In genomic region chr4:151415978-151416377, GRCh38 we compare ENCODE assay signal across 15 cellular contexts. TPM values are rescaled to one million over a fixed set of nuclear protein-coding genes. Genes with fewer than 3 reads are reported as not detected.
DNase-seq lines count a peak whose midpoint lies in the region; ATAC-seq, FAIRE-seq and TF ChIP-seq lines count a peak whose summit lies in the region.
"Had no signal": no experiment of that assay in that cellular context is flagged by ENCODE, and none has a peak within 500 bp of the region (broad histone marks: within the 10 kb centered on the region; RNA-seq: fewer than 3 reads in every experiment).

No MANE protein-coding gene starts in this region.

- intact Hi-C loops in esophagus muscularis mucosa (cut with DNase I): no loop called here

- TF ChIP-seq CTCF in AG04449 (IDR thresholded peaks at IDR 0.05; ENCODE audit: insufficient read depth, low read length, missing control alignments) (no peak), keratinocyte (optimal IDR thresholded peaks at IDR 0.05 in 1 of 3, IDR thresholded peaks at IDR 0.05 in 1 of 3, conservative IDR thresholded peaks at IDR 0.05 in 1 of 3; ENCODE audit: extremely low read depth in 1 of 3, insufficient read depth in 2 of 3, low read length in 3 of 3) (no peak), esophagus muscularis mucosa (IDR thresholded peaks at IDR 0.05) (no peak)

- H3K9me1 ChIP-seq in keratinocyte (ENCODE audit: control insufficient read depth, extremely low read depth, insufficient read depth, low read length): no peaks in the 10 kb centered on the region

- H3K4me1 ChIP-seq in keratinocyte (ENCODE audit: control insufficient read depth, extremely low read depth, insufficient read depth, low read length): peaks cover 62% of the 10 kb centered on the region
- peaks cover 0 to 3% (median 0%) of the 10 kb centered on the region in 4 donors for H3K4me1 ChIP-seq in esophagus muscularis mucosa

- no peak for FAIRE-seq in keratinocyte (lab: Jason Lieb, UNC)

- dilution Hi-C loops in keratinocyte (cut with MboI; ENCODE audit: extremely low pct_ligation_motif_present, low sequenced_read_pairs): no loop called here

- no peaks in the 10 kb centered on the region for H3K36me3 ChIP-seq in keratinocyte (ENCODE audit: control insufficient read depth in 2 of 2, extremely low read depth in 1 of 2, insufficient read depth in 2 of 2, low read length in 2 of 2)
- H3K36me3 ChIP-seq in esophagus muscularis mucosa: no peaks in the 10 kb centered on the region
- H3K36me3 ChIP-seq: ovary had no signal

- H3K9ac ChIP-seq in keratinocyte (ENCODE audit: control insufficient read depth, extremely low read depth, insufficient read depth, low read length): no peak overlapping the region

- peak overlapping the region; percentile 93 for H3K4me2 ChIP-seq in keratinocyte (ENCODE audit: control insufficient read depth, extremely low read depth, insufficient read depth, low read depth, low read length)

- no peak for ATAC-seq in GM18498 (IDR thresholded peaks at IDR 0.05; ENCODE audit: unreplicated experiment)
- no peak for ATAC-seq in GM21528 (IDR thresholded peaks at IDR 0.05; ENCODE audit: low FRiP score, unreplicated experiment)

- H3K9me3 ChIP-seq in keratinocyte (ENCODE audit: control insufficient read depth, low read depth, low read length): no peaks in the 10 kb centered on the region
- no peaks in the 10 kb centered on the region for H3K9me3 ChIP-seq in esophagus muscularis mucosa
- H3K9me3 ChIP-seq: ovary had no signal

- peaks cover 46% of the 10 kb centered on the region for H3K79me2 ChIP-seq in keratinocyte (ENCODE audit: control insufficient read depth, insufficient read depth, low read length)

- CTCF ChIA-PET in AG04449 (lab: Yijun Ruan, JAX): no interaction called here

- H3K27ac ChIP-seq in keratinocyte (ENCODE audit: control insufficient read depth, insufficient read depth, low read length) (peak overlapping the region; percentile 92), esophagus muscularis mucosa (replicated peaks in 1 of 4) (no peak overlapping the region)
- H3K27ac ChIP-seq: ovary had no signal

- no peak overlapping the region for H2AFZ ChIP-seq in keratinocyte (ENCODE audit: control insufficient read depth, low read length)

- TF ChIP-seq EP300 in esophagus muscularis mucosa (IDR thresholded peaks at IDR 0.05): no peak

- H4K20me1 ChIP-seq in keratinocyte (ENCODE audit: control insufficient read depth, extremely low read depth, insufficient read depth, low read length): no peaks in the 10 kb centered on the region

- TF ChIP-seq POLR2A in esophagus muscularis mucosa (IDR thresholded peaks at IDR 0.05; ENCODE audit: low read depth): no peak

- DNase-seq in AG04449 (ENCODE audit: low read depth, low spot score): peak; percentile 38
- DNase-seq in HT1080 (ENCODE audit: low read depth): peak; percentile 83
- peak; percentile 81 for DNase-seq in astrocyte of the hippocampus (ENCODE audit: low read depth, low spot score)
- DNase-seq in keratinocyte (ENCODE audit: low read depth, low spot score): no peak
- DNase-seq in activated gamma-delta T cell treated with Interleukin-2 at 50 U/mL for 16 hours: no peak
- no peak for DNase-seq in esophagus muscularis mucosa (ENCODE audit: extremely low spot score)
- DNase-seq: activated CD4-positive, alpha-beta T cell treated with anti-CD3 and anti-CD28 coated beads for 4 hours; activated T-cell treated with anti-CD3 and anti-CD28 coated beads, Interleukin-2, amount 50 U/mL, for 48 hours; DMS53; ovary; stimulated activated CD8-positive, alpha-beta memory T cell treated with anti-CD3 and anti-CD28 coated beads, Interleukin-4, amount 100 ng/mL, for 48 hours; T-helper 1 cell had no signal

- POLR2A ChIA-PET in AG04449 (lab: Yijun Ruan, JAX): interaction anchor here (0.7 kb wide), 1 partner anchor 538 kb away, joined by 3 read pairs; no protein-coding TSS in a partner anchor

- H3K4me3 ChIP-seq in AG04449 (ENCODE audit: low read depth, low read length) (no peak overlapping the region), keratinocyte (ENCODE audit: control insufficient read depth in 2 of 3, extremely low read depth in 1 of 3, insufficient read depth in 2 of 3, low read depth in 1 of 3, low read length in 3 of 3) (peak overlapping the region in 1 of 3 experiments; percentile 36), esophagus muscularis mucosa (no peak overlapping the region)
- H3K4me3 ChIP-seq: ovary had no signal

- H3K27me3 ChIP-seq in keratinocyte (ENCODE audit: control insufficient read depth, extremely low read depth, insufficient read depth, low read length) (no peaks in the 10 kb centered on the region), esophagus muscularis mucosa (no peaks in the 10 kb centered on the region)
- H3K27me3 ChIP-seq: ovary had no signal

RNA-seq across cellular contexts. Expression of gene FHIP1A, which starts 7.0 kb away (rescaled TPM):
- 8.5 and 11.7 TPM in 2 replicates for total RNA-seq in HT1080 (2014; rRNA removed; shearing (Covaris generic))
- 1.5 and 1.8 TPM in 2 replicates for polyA plus RNA-seq in HT1080 (2015; cell fraction: cytosol; rRNA removed)
- polyA plus RNA-seq in HT1080 (2015; cell fraction: nucleus; rRNA removed): 3.0 and 4.2 TPM in 2 replicates
- 13.4 to 16.0 TPM (median 15.1 TPM) in 3 replicates for polyA plus RNA-seq in keratinocyte
- 16.3 TPM for polyA plus RNA-seq in keratinocyte (2011; ENCODE audit: low read depth)
- polyA plus RNA-seq in keratinocyte (2011; cell fraction: cytosol; rRNA removed): 10.0 and 13.7 TPM in 2 replicates
- polyA plus RNA-seq in keratinocyte (2011; cell fraction: nucleus; rRNA removed): 36.3 and 37.3 TPM in 2 replicates
- polyA plus RNA-seq in keratinocyte (2012; ENCODE audit: low replicate concordance): 8.6 and 16.9 TPM in 2 replicates
- 33.7 to 58.6 TPM (median 53.1 TPM) in 3 replicates for polyA minus RNA-seq in keratinocyte
- polyA minus RNA-seq in keratinocyte (2011; cell fraction: cytosol; rRNA and poly(A)+ RNA removed): 27.2 TPM
- polyA minus RNA-seq in keratinocyte (2011; cell fraction: nucleus; rRNA and poly(A)+ RNA removed): 90.6 and 123 TPM in 2 replicates
- total RNA-seq in esophagus muscularis mucosa: 1 to 10 TPM in 3 of 4 donors, under 1 TPM in 1; 0.83 to 6.2 (median 2.2) TPM
- polyA plus RNA-seq: AG04450 had no signal

Comparison
In these comparisons a context has a peak if more than half of its experiments do, and no peak if none do; other contexts are left out.
1. DNase-seq: peak in AG04449 (single experiment), HT1080 (single experiment) and astrocyte of the hippocampus (single experiment); none in keratinocyte (single experiment), activated gamma-delta T cell treated with Interleukin-2 at 50 U/mL for 16 hours (single experiment) and esophagus muscularis mucosa (single experiment).